ENCODE assay signal across 1 cellular context in the genomic region with DNA sequence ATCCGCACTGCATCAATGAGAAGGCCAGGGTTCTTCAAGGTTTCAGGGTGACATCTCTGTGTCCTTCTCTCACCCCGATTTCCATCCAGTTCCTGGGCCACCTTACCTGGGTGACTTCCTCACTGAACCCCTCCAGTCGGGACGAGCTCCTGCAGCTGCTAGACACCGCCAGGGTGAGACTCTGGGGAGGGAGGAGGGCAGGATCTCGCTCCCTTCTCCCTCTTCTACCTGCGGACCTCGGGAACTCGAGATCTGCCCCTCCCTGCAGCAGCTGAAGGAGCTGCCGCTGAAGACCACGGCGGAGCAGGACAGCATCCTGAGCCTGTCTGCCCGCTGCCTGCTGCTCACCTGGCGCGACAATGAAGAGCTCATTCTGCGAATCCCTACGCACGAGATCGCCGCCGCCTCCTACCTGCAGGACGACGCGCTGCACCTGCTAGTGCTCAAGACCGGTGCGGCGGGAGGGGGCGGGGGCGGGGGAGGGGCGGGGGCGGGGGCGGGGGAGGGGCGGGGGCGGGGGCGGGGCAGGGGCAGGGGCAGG.
A peak's percentile ranks its signal among the peaks of the same experiment; 100 is the strongest.
TF ChIP-seq lines count a peak whose summit lies in the region.

No MANE protein-coding gene starts in this region.

TF ChIP-seq in neural cell, 6 proteins besides CTCF, POLR2A, EP300 and RAD21 (continued from another document):
- TF ChIP-seq, protein P1, sequence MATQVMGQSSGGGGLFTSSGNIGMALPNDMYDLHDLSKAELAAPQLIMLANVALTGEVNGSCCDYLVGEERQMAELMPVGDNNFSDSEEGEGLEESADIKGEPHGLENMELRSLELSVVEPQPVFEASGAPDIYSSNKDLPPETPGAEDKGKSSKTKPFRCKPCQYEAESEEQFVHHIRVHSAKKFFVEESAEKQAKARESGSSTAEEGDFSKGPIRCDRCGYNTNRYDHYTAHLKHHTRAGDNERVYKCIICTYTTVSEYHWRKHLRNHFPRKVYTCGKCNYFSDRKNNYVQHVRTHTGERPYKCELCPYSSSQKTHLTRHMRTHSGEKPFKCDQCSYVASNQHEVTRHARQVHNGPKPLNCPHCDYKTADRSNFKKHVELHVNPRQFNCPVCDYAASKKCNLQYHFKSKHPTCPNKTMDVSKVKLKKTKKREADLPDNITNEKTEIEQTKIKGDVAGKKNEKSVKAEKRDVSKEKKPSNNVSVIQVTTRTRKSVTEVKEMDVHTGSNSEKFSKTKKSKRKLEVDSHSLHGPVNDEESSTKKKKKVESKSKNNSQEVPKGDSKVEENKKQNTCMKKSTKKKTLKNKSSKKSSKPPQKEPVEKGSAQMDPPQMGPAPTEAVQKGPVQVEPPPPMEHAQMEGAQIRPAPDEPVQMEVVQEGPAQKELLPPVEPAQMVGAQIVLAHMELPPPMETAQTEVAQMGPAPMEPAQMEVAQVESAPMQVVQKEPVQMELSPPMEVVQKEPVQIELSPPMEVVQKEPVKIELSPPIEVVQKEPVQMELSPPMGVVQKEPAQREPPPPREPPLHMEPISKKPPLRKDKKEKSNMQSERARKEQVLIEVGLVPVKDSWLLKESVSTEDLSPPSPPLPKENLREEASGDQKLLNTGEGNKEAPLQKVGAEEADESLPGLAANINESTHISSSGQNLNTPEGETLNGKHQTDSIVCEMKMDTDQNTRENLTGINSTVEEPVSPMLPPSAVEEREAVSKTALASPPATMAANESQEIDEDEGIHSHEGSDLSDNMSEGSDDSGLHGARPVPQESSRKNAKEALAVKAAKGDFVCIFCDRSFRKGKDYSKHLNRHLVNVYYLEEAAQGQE (IDR thresholded peaks at IDR 0.05; ENCODE audit: borderline replicate concordance) = peak; percentile 63
- TF ChIP-seq POLR2AphosphoS5 (IDR thresholded peaks at IDR 0.05) (peak; percentile 64), MXI1 (conservative IDR thresholded peaks at IDR 0.05; ENCODE audit: poor library complexity, severe bottlenecking) (peak; percentile 12)
